23 cellular contexts compared by ENCODE assay signal in the genomic region with DNA sequence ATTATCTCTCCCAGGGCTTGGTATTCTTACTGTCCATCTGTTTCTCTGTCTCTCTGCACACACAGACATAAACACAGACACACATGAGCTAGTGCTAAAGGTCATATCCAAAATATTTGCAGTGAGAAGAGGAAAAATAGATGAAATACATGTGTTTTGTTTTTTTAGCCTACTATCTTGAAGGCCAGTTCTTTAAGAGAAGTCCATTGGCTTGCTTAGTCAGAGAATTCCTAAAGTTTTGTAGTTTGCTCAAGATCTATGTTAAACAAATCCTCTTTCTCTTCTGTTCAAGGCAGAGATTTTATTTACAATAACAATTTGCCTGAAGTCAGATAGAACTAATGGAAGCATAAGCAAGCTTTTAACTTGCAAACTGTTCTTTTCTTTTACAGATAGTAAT.
DNase-seq lines count a peak whose midpoint lies in the region; ATAC-seq and TF ChIP-seq lines count a peak whose summit lies in the region.
"Had no signal": no experiment of that assay in that cellular context is flagged by ENCODE, and none has a peak within 500 bp of the region (broad histone marks: within the 10 kb centered on the region; RNA-seq: fewer than 3 reads in every experiment).

No MANE protein-coding gene starts in this region.

- H3K4me1 Mint-ChIP-seq in natural killer cell treated with Interleukin-12 subunit alpha and Interleukin-12 subunit beta and Interleukin-15 and Interleukin-18, amount 100 ng/mL, for 72 hours (ENCODE audit: low read depth in 2 of 2): peaks cover 4 to 19% of the 10 kb centered on the region in 2 donors

- no peaks in the 10 kb centered on the region for H3K9me3 ChIP-seq in right lobe of liver

- ATAC-seq in right lobe of liver: peak; percentile 19 to 63 (median 58)
- no peak for ATAC-seq in natural killer cell treated with Interleukin-12 subunit alpha and Interleukin-12 subunit beta and Interleukin-15 and Interleukin-18, amount 100 ng/mL, for 72 hours

- DNase-seq in AG09319 (ENCODE audit: extremely low read depth, low read depth) (peak; percentile 32), brain microvascular endothelial cell (peak; percentile 13), fibroblast of villous mesenchyme (ENCODE audit: low read depth) (peak; percentile 37), right lobe of liver (no peak), SKM-1 treated with dmso at 0.1 percent for 144 hours (lab: John Stamatoyannopoulos, UW; ENCODE audit: unreplicated experiment) (no peak), NCI-H2081 (lab: John Stamatoyannopoulos, UW) (no peak), AML-193 (lab: John Stamatoyannopoulos, UW) (no peak)
- no peak for DNase-seq in natural killer cell treated with Interleukin-12 subunit alpha and Interleukin-12 subunit beta and Interleukin-15 and Interleukin-18, amount 100 ng/mL, for 72 hours (ENCODE audit: low spot score)
- DNase-seq: 8988T, GDM1, KBM-7, NCI-H1092, NCI-H1436 treated with DMSO at 0.1 percent for 48 hours, NCI-H1930, NCI-H226, NCI-H510A treated with DMSO at 0.1 percent for 48 hours, NCI-H748 treated with DMSO at 0.1 percent for 48 hours, PC-9, RPMI8226, SHP77 treated with DMSO at 0.1 percent for 48 hours had no signal

- no peaks in the 10 kb centered on the region for H3K27me3 ChIP-seq in brain microvascular endothelial cell (replicated peaks)
- no peaks in the 10 kb centered on the region for H3K27me3 ChIP-seq in right lobe of liver

- intact Hi-C loops in right lobe of liver (cut with DNase I): no loop called here

- peaks cover 0 to 19% (median 4%) of the 10 kb centered on the region in 4 donors for H3K4me1 ChIP-seq in right lobe of liver

- no peak overlapping the region for H3K4me3 Mint-ChIP-seq in natural killer cell treated with Interleukin-12 subunit alpha and Interleukin-12 subunit beta and Interleukin-15 and Interleukin-18, amount 100 ng/mL, for 72 hours
- H3K4me3 Mint-ChIP-seq: B cell, CD14-positive monocyte had no signal

- H3K27ac ChIP-seq in brain microvascular endothelial cell (no peak overlapping the region), right lobe of liver (no peak overlapping the region)
- H3K27ac ChIP-seq: PC-9, SK-N-MC had no signal

- TF ChIP-seq CTCF in AG09319 (IDR thresholded peaks at IDR 0.05; ENCODE audit: low read depth, low read length) (no peak), brain microvascular endothelial cell (IDR thresholded peaks at IDR 0.05; ENCODE audit: low read depth, low read length, missing control alignments) (no peak), fibroblast of villous mesenchyme (IDR thresholded peaks at IDR 0.05; ENCODE audit: insufficient read depth, low read depth, low read length) (no peak), right lobe of liver (IDR thresholded peaks at IDR 0.05) (no peak)

- no peaks in the 10 kb centered on the region for H3K9me3 Mint-ChIP-seq in natural killer cell treated with Interleukin-12 subunit alpha and Interleukin-12 subunit beta and Interleukin-15 and Interleukin-18, amount 100 ng/mL, for 72 hours

- in situ Hi-C loops in brain microvascular endothelial cell (cut with HindIII; ENCODE audit: low pct_ligation_motif_present, low sequenced_read_pairs): no loop called here

- no peak for TF ChIP-seq POLR2A in right lobe of liver (IDR thresholded peaks at IDR 0.05)

- no peak overlapping the region for H3K4me3 ChIP-seq in brain microvascular endothelial cell (ENCODE audit: low read depth, low read length)
- H3K4me3 ChIP-seq in fibroblast of villous mesenchyme (ENCODE audit: low read depth, low read length): no peak overlapping the region
- no peak overlapping the region for H3K4me3 ChIP-seq in right lobe of liver
- H3K4me3 ChIP-seq: PC-9, SK-N-MC had no signal

- H3K36me3 ChIP-seq in brain microvascular endothelial cell (replicated peaks) (no peaks in the 10 kb centered on the region), right lobe of liver (no peaks in the 10 kb centered on the region)

- peaks cover 0 to 6% of the 10 kb centered on the region in 2 donors for H3K27me3 Mint-ChIP-seq in natural killer cell treated with Interleukin-12 subunit alpha and Interleukin-12 subunit beta and Interleukin-15 and Interleukin-18, amount 100 ng/mL, for 72 hours
- H3K27me3 Mint-ChIP-seq: B cell had no signal

- no peaks in the 10 kb centered on the region for H3K36me3 Mint-ChIP-seq in natural killer cell treated with Interleukin-12 subunit alpha and Interleukin-12 subunit beta and Interleukin-15 and Interleukin-18, amount 100 ng/mL, for 72 hours
- H3K36me3 Mint-ChIP-seq: CD14-positive monocyte had no signal

- no peak overlapping the region for H3K27ac Mint-ChIP-seq in natural killer cell treated with Interleukin-12 subunit alpha and Interleukin-12 subunit beta and Interleukin-15 and Interleukin-18, amount 100 ng/mL, for 72 hours
- H3K27ac Mint-ChIP-seq: B cell, CD14-positive monocyte had no signal

Comparison
In these comparisons a context has a peak if more than half of its experiments do, and no peak if none do; other contexts are left out.
1. DNase-seq: peak in AG09319 (single experiment), brain microvascular endothelial cell (single experiment) and fibroblast of villous mesenchyme (single experiment); none in right lobe of liver (0 of 3), natural killer cell treated with Interleukin-12 subunit alpha and Interleukin-12 subunit beta and Interleukin-15 and Interleukin-18, amount 100 ng/mL, for 72 hours (single experiment), SKM-1 treated with dmso at 0.1 percent for 144 hours (single experiment), NCI-H2081 (0 of 2) and AML-193 (0 of 2).
2. ATAC-seq: peak in right lobe of liver (4 of 4); none in natural killer cell treated with Interleukin-12 subunit alpha and Interleukin-12 subunit beta and Interleukin-15 and Interleukin-18, amount 100 ng/mL, for 72 hours (0 of 2).